ENCODE assay signal across 8 cellular contexts in genomic region chr22:42294034-42294985, GRCh38. TPM values are rescaled to one million over a fixed set of nuclear protein-coding genes. Genes with fewer than 3 reads are reported as not detected.
DNase-seq lines count a peak whose midpoint lies in the region; ATAC-seq and TF ChIP-seq lines count a peak whose summit lies in the region.

No MANE protein-coding gene starts in this region.

- no peak overlapping the region for H2AFZ ChIP-seq in SK-N-SH (ENCODE audit: low read depth)

- H3K27me3 Mint-ChIP-seq in stimulated activated naive B cell treated with anti-CD40 and anti-IgM and Interleukin-4, amounts not matched to agents 10 μg/mL and 1 μg/mL and 100 μg/mL, for 72 hours, result no peaks in the 10 kb centered on the region
- H3K27me3 Mint-ChIP-seq in activated naive CD8-positive, alpha-beta T cell treated with anti-CD3 and anti-CD28 coated beads, Interleukin-2, amount 50 U/mL, for 24 hours, result no peaks in the 10 kb centered on the region

- H3K27ac Mint-ChIP-seq in stimulated activated naive B cell treated with anti-CD40 and anti-IgM and Interleukin-4, amounts not matched to agents 10 μg/mL and 1 μg/mL and 100 μg/mL, for 72 hours, result no peak overlapping the region
- H3K27ac Mint-ChIP-seq in activated naive CD8-positive, alpha-beta T cell treated with anti-CD3 and anti-CD28 coated beads, Interleukin-2, amount 50 U/mL, for 24 hours, result no peak overlapping the region

- TF ChIP-seq CTCF in SK-N-SH (IDR thresholded peaks at IDR 0.05), result no peak

- H3K4me2 ChIP-seq in SK-N-SH, result no peak overlapping the region

- no peak for TF ChIP-seq POLR2A in GM18505 (IDR thresholded peaks at IDR 0.05; ENCODE audit: borderline replicate concordance, extremely low read depth, insufficient read depth, insufficient read length)

- H3K36me3 ChIP-seq in SK-N-SH (replicated peaks in 1 of 2; ENCODE audit: control insufficient read depth in 1 of 2, insufficient read depth in 2 of 2, low read length in 1 of 2), result no peaks in the 10 kb centered on the region

- H3K4me3 Mint-ChIP-seq in stimulated activated naive B cell treated with anti-CD40 and anti-IgM and Interleukin-4, amounts not matched to agents 10 μg/mL and 1 μg/mL and 100 μg/mL, for 72 hours, result no peak overlapping the region
- no peak overlapping the region for H3K4me3 Mint-ChIP-seq in activated naive CD8-positive, alpha-beta T cell treated with anti-CD3 and anti-CD28 coated beads, Interleukin-2, amount 50 U/mL, for 24 hours

- peak in 5 of 6 experiments; percentile 3 to 57 (median 29) for DNase-seq in stimulated activated naive CD4-positive, alpha-beta T cell (lab: John Stamatoyannopoulos, UW)
- no peak for DNase-seq in stimulated activated naive CD4-positive, alpha-beta T cell treated with Interleukin-2 at 50 U/mL for 16 hours (lab: John Stamatoyannopoulos, UW)
- no peak for DNase-seq in SK-N-SH
- DNase-seq in fibroblast of gingiva (ENCODE audit: low read depth), result peak; percentile 29
- no peak for DNase-seq in stimulated activated naive B cell treated with anti-CD40 and anti-IgM and Interleukin-4, amounts not matched to agents 10 μg/mL and 1 μg/mL and 100 μg/mL, for 72 hours
- DNase-seq in activated naive CD8-positive, alpha-beta T cell treated with anti-CD3 and anti-CD28 coated beads, Interleukin-2, amount 50 U/mL, for 24 hours, result no peak
- no peak for DNase-seq in NCI-H1930 (lab: John Stamatoyannopoulos, UW)

- no peaks in the 10 kb centered on the region for H3K9me2 ChIP-seq in SK-N-SH

- H3K4me1 Mint-ChIP-seq in stimulated activated naive B cell treated with anti-CD40 and anti-IgM and Interleukin-4, amounts not matched to agents 10 μg/mL and 1 μg/mL and 100 μg/mL, for 72 hours, result peaks cover 36 to 71% of the 10 kb centered on the region in 2 donors
- peaks cover 32% of the 10 kb centered on the region for H3K4me1 Mint-ChIP-seq in activated naive CD8-positive, alpha-beta T cell treated with anti-CD3 and anti-CD28 coated beads, Interleukin-2, amount 50 U/mL, for 24 hours

- no peaks in the 10 kb centered on the region for H3K9me3 ChIP-seq in SK-N-SH

- H3K27ac ChIP-seq in SK-N-SH (ENCODE audit: low read depth in 2 of 2, low read length in 1 of 2), result no peak overlapping the region

- H3K27me3 ChIP-seq in SK-N-SH (ENCODE audit: insufficient read depth), result no peaks in the 10 kb centered on the region

- WGBS in SK-N-SH (ENCODE audit: low lambda C conversion rate), result 97% methylated on average over 6 of the region's 22 CpGs

- H3F3A ChIP-seq in SK-N-SH (replicated peaks; ENCODE audit: insufficient read depth), result no peaks in the 10 kb centered on the region

- H3K4me3 ChIP-seq in SK-N-SH (ENCODE audit: low read depth in 2 of 2, low read length in 1 of 2), result no peak overlapping the region

- TF ChIP-seq RAD21 in SK-N-SH (IDR thresholded peaks at IDR 0.05; ENCODE audit: low read length), result no peak

- TF ChIP-seq EP300 in SK-N-SH (IDR thresholded peaks at IDR 0.05; ENCODE audit: borderline replicate concordance in 1 of 2, low read depth in 1 of 2, low read length in 1 of 2), result no peak

- H3K4me1 ChIP-seq in SK-N-SH (ENCODE audit: control insufficient read depth in 1 of 2, insufficient read depth in 2 of 2, low read depth in 1 of 2, low read length in 1 of 2), result peaks cover 0 to 20% of the 10 kb centered on the region in 2 experiments; a peak in 2 of 4 replicates

- no peaks in the 10 kb centered on the region for H3K79me2 ChIP-seq in SK-N-SH (ENCODE audit: insufficient read depth)

- H3K36me3 Mint-ChIP-seq in stimulated activated naive B cell treated with anti-CD40 and anti-IgM and Interleukin-4, amounts not matched to agents 10 μg/mL and 1 μg/mL and 100 μg/mL, for 72 hours, result no peaks in the 10 kb centered on the region
- no peaks in the 10 kb centered on the region for H3K36me3 Mint-ChIP-seq in activated naive CD8-positive, alpha-beta T cell treated with anti-CD3 and anti-CD28 coated beads, Interleukin-2, amount 50 U/mL, for 24 hours (ENCODE audit: low read depth)

- POLR2A ChIA-PET in SK-N-SH (lab: Yijun Ruan, JAX), result no interaction called here

- H3K9me3 Mint-ChIP-seq in stimulated activated naive B cell treated with anti-CD40 and anti-IgM and Interleukin-4, amounts not matched to agents 10 μg/mL and 1 μg/mL and 100 μg/mL, for 72 hours, result no peaks in the 10 kb centered on the region
- no peaks in the 10 kb centered on the region for H3K9me3 Mint-ChIP-seq in activated naive CD8-positive, alpha-beta T cell treated with anti-CD3 and anti-CD28 coated beads, Interleukin-2, amount 50 U/mL, for 24 hours

- H4K20me1 ChIP-seq in SK-N-SH (ENCODE audit: insufficient read depth), result 0 out of 2 replicates have a peak, but pooled peaks cover 4% of the 10 kb centered on the region

- no peak overlapping the region for H3K9ac ChIP-seq in SK-N-SH

- peak; percentile 51 to 62 for ATAC-seq in stimulated activated naive B cell treated with anti-CD40 and anti-IgM and Interleukin-4, amounts not matched to agents 10 μg/mL and 1 μg/mL and 100 μg/mL, for 72 hours (replicated peaks)
- no peak for ATAC-seq in GM18505 (IDR thresholded peaks at IDR 0.05; ENCODE audit: unreplicated experiment)
- ATAC-seq in activated naive CD8-positive, alpha-beta T cell treated with anti-CD3 and anti-CD28 coated beads, Interleukin-2, amount 50 U/mL, for 24 hours, result no peak

- CTCF ChIA-PET in SK-N-SH (lab: Yijun Ruan, JAX), result interaction anchor here (1.0 to 1.2 kb wide), 2 partner anchors 12 to 125 kb away, joined by 3 to 5 read pairs; no protein-coding TSS in a partner anchor

TF ChIP-seq in SK-N-SH, 30 proteins besides CTCF, POLR2A, EP300 and RAD21:
- TF ChIP-seq TAF1 (IDR thresholded peaks at IDR 0.05; ENCODE audit: borderline replicate concordance, low read depth, low read length) (no peak), SIN3A (IDR thresholded peaks at IDR 0.05; ENCODE audit: borderline replicate concordance, low read depth, low read length) (no peak), USF2 (IDR thresholded peaks at IDR 0.05; ENCODE audit: borderline replicate concordance, low read depth, low read length) (no peak)
- TF ChIP-seq, protein P1, sequence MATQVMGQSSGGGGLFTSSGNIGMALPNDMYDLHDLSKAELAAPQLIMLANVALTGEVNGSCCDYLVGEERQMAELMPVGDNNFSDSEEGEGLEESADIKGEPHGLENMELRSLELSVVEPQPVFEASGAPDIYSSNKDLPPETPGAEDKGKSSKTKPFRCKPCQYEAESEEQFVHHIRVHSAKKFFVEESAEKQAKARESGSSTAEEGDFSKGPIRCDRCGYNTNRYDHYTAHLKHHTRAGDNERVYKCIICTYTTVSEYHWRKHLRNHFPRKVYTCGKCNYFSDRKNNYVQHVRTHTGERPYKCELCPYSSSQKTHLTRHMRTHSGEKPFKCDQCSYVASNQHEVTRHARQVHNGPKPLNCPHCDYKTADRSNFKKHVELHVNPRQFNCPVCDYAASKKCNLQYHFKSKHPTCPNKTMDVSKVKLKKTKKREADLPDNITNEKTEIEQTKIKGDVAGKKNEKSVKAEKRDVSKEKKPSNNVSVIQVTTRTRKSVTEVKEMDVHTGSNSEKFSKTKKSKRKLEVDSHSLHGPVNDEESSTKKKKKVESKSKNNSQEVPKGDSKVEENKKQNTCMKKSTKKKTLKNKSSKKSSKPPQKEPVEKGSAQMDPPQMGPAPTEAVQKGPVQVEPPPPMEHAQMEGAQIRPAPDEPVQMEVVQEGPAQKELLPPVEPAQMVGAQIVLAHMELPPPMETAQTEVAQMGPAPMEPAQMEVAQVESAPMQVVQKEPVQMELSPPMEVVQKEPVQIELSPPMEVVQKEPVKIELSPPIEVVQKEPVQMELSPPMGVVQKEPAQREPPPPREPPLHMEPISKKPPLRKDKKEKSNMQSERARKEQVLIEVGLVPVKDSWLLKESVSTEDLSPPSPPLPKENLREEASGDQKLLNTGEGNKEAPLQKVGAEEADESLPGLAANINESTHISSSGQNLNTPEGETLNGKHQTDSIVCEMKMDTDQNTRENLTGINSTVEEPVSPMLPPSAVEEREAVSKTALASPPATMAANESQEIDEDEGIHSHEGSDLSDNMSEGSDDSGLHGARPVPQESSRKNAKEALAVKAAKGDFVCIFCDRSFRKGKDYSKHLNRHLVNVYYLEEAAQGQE (IDR thresholded peaks at IDR 0.05; ENCODE audit: low read depth, low read length), result peak; percentile 97

RNA-seq across cellular contexts. Expression of gene TCF20, which starts 23.9 kb away (rescaled TPM):
- polyA plus RNA-seq in SK-N-SH (2012; rRNA removed), result 8.5 and 9.4 TPM in 2 replicates
- polyA plus RNA-seq in SK-N-SH (2012; cell fraction: cytosol; rRNA removed), result 5.1 and 7.1 TPM in 2 replicates
- polyA plus RNA-seq in SK-N-SH (2012; cell fraction: nucleus; rRNA removed), result 5.9 and 6.7 TPM in 2 replicates

Comparison
In these comparisons a context has a peak if more than half of its experiments do, and no peak if none do; other contexts are left out.
1. DNase-seq: peak in stimulated activated naive CD4-positive, alpha-beta T cell (5 of 6) and fibroblast of gingiva (single experiment); none in stimulated activated naive CD4-positive, alpha-beta T cell treated with Interleukin-2 at 50 U/mL for 16 hours (single experiment), SK-N-SH (single experiment), stimulated activated naive B cell treated with anti-CD40 and anti-IgM and Interleukin-4, amounts not matched to agents 10 μg/mL and 1 μg/mL and 100 μg/mL, for 72 hours (single experiment), activated naive CD8-positive, alpha-beta T cell treated with anti-CD3 and anti-CD28 coated beads, Interleukin-2, amount 50 U/mL, for 24 hours (single experiment) and NCI-H1930 (0 of 2).
2. ATAC-seq: peak in stimulated activated naive B cell treated with anti-CD40 and anti-IgM and Interleukin-4, amounts not matched to agents 10 μg/mL and 1 μg/mL and 100 μg/mL, for 72 hours (2 of 2); none in GM18505 (single experiment) and activated naive CD8-positive, alpha-beta T cell treated with anti-CD3 and anti-CD28 coated beads, Interleukin-2, amount 50 U/mL, for 24 hours (single experiment).